ENCODE assay signal across 35 cellular contexts in genomic region chr6:163228041-163228440, GRCh38.
"Had no signal": no experiment of that assay in that cellular context is flagged by ENCODE, and none has a peak within 500 bp of the region (broad histone marks: within the 10 kb centered on the region; RNA-seq: fewer than 3 reads in every experiment).

No MANE protein-coding gene starts in this region.

- H3K9ac ChIP-seq: KMS-11 had no signal

- H3K27ac ChIP-seq: KMS-11 had no signal

- H3K4me3 ChIP-seq: MG63 had no signal

- H3K36me3 ChIP-seq: MG63 had no signal

- H3K27me3 ChIP-seq: MG63 had no signal

- H3K4me2 ChIP-seq: KMS-11 had no signal

- DNase-seq: Karpas-422, Kasumi-1, KBM-7, KG1, MG63, MM.1S, MV-4-11, NCI-H1048, NCI-H1092, NCI-H1092 treated with DMSO at 0.1 percent for 48 hours, NCI-H1105, NCI-H1105 treated with DMSO at 0.1 percent for 48 hours, NCI-H1417, NCI-H1417 treated with DMSO at 0.1 percent for 48 hours, NCI-H1436, NCI-H1436 treated with DMSO at 0.1 percent for 48 hours, NCI-H146, NCI-H1694, NCI-H1694 treated with DMSO at 0.1 percent for 48 hours, NCI-H187, NCI-H187 treated with DMSO at 0.1 percent for 48 hours, NCI-H1930, NCI-H2029, NCI-H2029 treated with DMSO at 0.1 percent for 48 hours, NCI-H2081, NCI-H2081 treated with DMSO at 0.1 percent for 48 hours, NCI-H2107, NCI-H2171, NCI-H2171 treated with DMSO at 0.1 percent for 48 hours, NCI-H2227 treated with DMSO at 0.1 percent for 48 hours, NCI-H226, NCI-H345, NCI-H446, NCI-H446 treated with DMSO at 0.1 percent for 48 hours had no signal
